29 cellular contexts compared by ENCODE assay signal in genomic region chr9:127181595-127182190, GRCh38. TPM values are rescaled to one million over a fixed set of nuclear protein-coding genes. Genes with fewer than 3 reads are reported as not detected.
DNase-seq lines count a peak whose midpoint lies in the region; ATAC-seq, FAIRE-seq and TF ChIP-seq lines count a peak whose summit lies in the region.
"Had no signal": no experiment of that assay in that cellular context is flagged by ENCODE, and none has a peak within 500 bp of the region (broad histone marks: within the 10 kb centered on the region; RNA-seq: fewer than 3 reads in every experiment).

No MANE protein-coding gene starts in this region.

- intact Hi-C loops in natural killer cell (cut with micrococcal nuclease): no loop called here
- intact Hi-C loops in posterior vena cava (cut with DNase I): no loop called here
- intact Hi-C loops in activated CD4-positive, alpha-beta T cell treated with anti-CD3 and anti-CD28 coated beads for 36 hours (cut with DNase I, micrococcal nuclease): no loop called here

- H3K27me3 Mint-ChIP-seq in natural killer cell treated with Interleukin-12 subunit alpha and Interleukin-12 subunit beta and Interleukin-15 and Interleukin-18, amount 100 ng/mL, for 72 hours: no peaks in the 10 kb centered on the region
- peaks cover 0 to 2% of the 10 kb centered on the region in 2 donors for H3K27me3 Mint-ChIP-seq in natural killer cell (ENCODE audit: low read depth in 2 of 2)
- no peaks in the 10 kb centered on the region for H3K27me3 Mint-ChIP-seq in activated CD4-positive, alpha-beta T cell treated with anti-CD3 and anti-CD28 coated beads for 36 hours
- H3K27me3 Mint-ChIP-seq: activated naive CD8-positive, alpha-beta T cell treated with anti-CD3 and anti-CD28 coated beads for 36 hours; central memory CD8-positive, alpha-beta T cell; stimulated activated naive CD8-positive, alpha-beta T cell treated with anti-CD3 and anti-CD28 coated beads, Interleukin-15, Interleukin-2, amounts not matched to agents 100 ng/mL and 50 ng/mL, for 24 hours; T-helper 17 cell had no signal

- peak; percentile 26 for DNase-seq in natural killer cell treated with Interleukin-12 subunit alpha and Interleukin-12 subunit beta and Interleukin-15 and Interleukin-18, amount 100 ng/mL, for 72 hours (ENCODE audit: low spot score)
- no peak for DNase-seq in natural killer cell
- peak; percentile 59 for DNase-seq in coronary artery (ENCODE audit: low spot score)
- DNase-seq in posterior vena cava (ENCODE audit: low spot score): peak; percentile 29
- no peak for DNase-seq in NCI-H187 (lab: John Stamatoyannopoulos, UW)
- no peak for DNase-seq in GM12892 (ENCODE audit: insufficient read length)
- DNase-seq in activated CD4-positive, alpha-beta T cell treated with anti-CD3 and anti-CD28 coated beads for 36 hours: no peak
- DNase-seq: activated CD4-positive, alpha-beta T cell treated with anti-CD3 and anti-CD28 coated beads for 4 hours; activated naive CD8-positive, alpha-beta T cell treated with anti-CD3 and anti-CD28 coated beads for 36 hours; COR-L47; dermis blood vessel endothelial cell; DMS79; GDM1; hypothalamus; immature natural killer cell; NCI-H1092; NCI-H187 treated with DMSO at 0.1 percent for 48 hours; nucleus accumbens; SK-N-SH; T-helper 17 cell had no signal

- POLR2A ChIA-PET in activated CD4-positive, alpha-beta T cell treated with anti-CD3 and anti-CD28 coated beads for 36 hours (lab: Charles Lee): no interaction called here

- no peak for FAIRE-seq in GM12892 (lab: Jason Lieb, UNC)
- FAIRE-seq: GM19239, H54 had no signal

- H3K4me3 Mint-ChIP-seq in natural killer cell treated with Interleukin-12 subunit alpha and Interleukin-12 subunit beta and Interleukin-15 and Interleukin-18, amount 100 ng/mL, for 72 hours: no peak overlapping the region
- no peak overlapping the region for H3K4me3 Mint-ChIP-seq in natural killer cell
- no peak overlapping the region for H3K4me3 Mint-ChIP-seq in activated CD4-positive, alpha-beta T cell treated with anti-CD3 and anti-CD28 coated beads for 36 hours
- H3K4me3 Mint-ChIP-seq: activated naive CD8-positive, alpha-beta T cell treated with anti-CD3 and anti-CD28 coated beads for 36 hours; activated T-helper 1 cell treated with anti-CD3 and anti-CD28 coated beads, Interleukin-12 subunit alpha, Interleukin-12 subunit beta, Interleukin-2, Interleukin-4 antibody, amounts not matched to agents 30 ng/mL and 10 ng/mL and 1 ng/mL, durations not matched to agents 14 hours and 24 hours and 36 hours; central memory CD8-positive, alpha-beta T cell; immature natural killer cell; stimulated activated naive CD8-positive, alpha-beta T cell treated with anti-CD3 and anti-CD28 coated beads, Interleukin-15, Interleukin-2, amounts not matched to agents 100 ng/mL and 50 ng/mL, for 24 hours; T-helper 17 cell had no signal

- H3K9me3 Mint-ChIP-seq in natural killer cell treated with Interleukin-12 subunit alpha and Interleukin-12 subunit beta and Interleukin-15 and Interleukin-18, amount 100 ng/mL, for 72 hours: no peaks in the 10 kb centered on the region
- H3K9me3 Mint-ChIP-seq in natural killer cell: no peaks in the 10 kb centered on the region
- H3K9me3 Mint-ChIP-seq in activated CD4-positive, alpha-beta T cell treated with anti-CD3 and anti-CD28 coated beads for 36 hours (ENCODE audit: low read depth): no peaks in the 10 kb centered on the region
- H3K9me3 Mint-ChIP-seq: activated naive CD8-positive, alpha-beta T cell treated with anti-CD3 and anti-CD28 coated beads for 36 hours; activated T-helper 1 cell treated with anti-CD3 and anti-CD28 coated beads, Interleukin-12 subunit alpha, Interleukin-12 subunit beta, Interleukin-2, Interleukin-4 antibody, amounts not matched to agents 30 ng/mL and 10 ng/mL and 1 ng/mL, durations not matched to agents 14 hours and 24 hours and 36 hours; central memory CD8-positive, alpha-beta T cell; immature natural killer cell; stimulated activated naive CD8-positive, alpha-beta T cell treated with anti-CD3 and anti-CD28 coated beads, Interleukin-15, Interleukin-2, amounts not matched to agents 100 ng/mL and 50 ng/mL, for 24 hours had no signal

- ATAC-seq in natural killer cell treated with Interleukin-12 subunit alpha and Interleukin-12 subunit beta and Interleukin-15 and Interleukin-18, amount 100 ng/mL, for 72 hours: no peak
- ATAC-seq in natural killer cell: no peak
- ATAC-seq in activated CD4-positive, alpha-beta T cell treated with anti-CD3 and anti-CD28 coated beads for 36 hours: no peak
- ATAC-seq: gastrocnemius medialis, left lung, T-helper 17 cell had no signal

- H3K4me3 ChIP-seq in coronary artery: no peak overlapping the region
- H3K4me3 ChIP-seq: gastrocnemius medialis, left lung, skin epidermis, tibial artery had no signal

- no peak overlapping the region for H3K27ac ChIP-seq in coronary artery
- H3K27ac ChIP-seq: gastrocnemius medialis, left lung, skin epidermis, tibial artery had no signal

- CTCF ChIA-PET in activated CD4-positive, alpha-beta T cell treated with anti-CD3 and anti-CD28 coated beads for 36 hours (lab: Charles Lee): no interaction called here

- no peaks in the 10 kb centered on the region for H3K36me3 Mint-ChIP-seq in natural killer cell treated with Interleukin-12 subunit alpha and Interleukin-12 subunit beta and Interleukin-15 and Interleukin-18, amount 100 ng/mL, for 72 hours
- H3K36me3 Mint-ChIP-seq in natural killer cell: no peaks in the 10 kb centered on the region
- H3K36me3 Mint-ChIP-seq in activated CD4-positive, alpha-beta T cell treated with anti-CD3 and anti-CD28 coated beads for 36 hours (ENCODE audit: low read depth): no peaks in the 10 kb centered on the region
- H3K36me3 Mint-ChIP-seq: activated naive CD8-positive, alpha-beta T cell treated with anti-CD3 and anti-CD28 coated beads for 36 hours had no signal

- H3K27ac Mint-ChIP-seq in natural killer cell treated with Interleukin-12 subunit alpha and Interleukin-12 subunit beta and Interleukin-15 and Interleukin-18, amount 100 ng/mL, for 72 hours: no peak overlapping the region
- H3K27ac Mint-ChIP-seq in natural killer cell: no peak overlapping the region
- H3K27ac Mint-ChIP-seq in activated CD4-positive, alpha-beta T cell treated with anti-CD3 and anti-CD28 coated beads for 36 hours: no peak overlapping the region
- H3K27ac Mint-ChIP-seq: activated naive CD8-positive, alpha-beta T cell treated with anti-CD3 and anti-CD28 coated beads for 36 hours; activated T-helper 1 cell treated with anti-CD3 and anti-CD28 coated beads, Interleukin-12 subunit alpha, Interleukin-12 subunit beta, Interleukin-2, Interleukin-4 antibody, amounts not matched to agents 30 ng/mL and 10 ng/mL and 1 ng/mL, durations not matched to agents 14 hours and 24 hours and 36 hours; immature natural killer cell; stimulated activated naive CD8-positive, alpha-beta T cell treated with anti-CD3 and anti-CD28 coated beads, Interleukin-15, Interleukin-2, amounts not matched to agents 100 ng/mL and 50 ng/mL, for 24 hours had no signal

- TF ChIP-seq CTCF in natural killer cell (IDR thresholded peaks at IDR 0.05): no peak
- TF ChIP-seq CTCF in coronary artery (IDR thresholded peaks at IDR 0.05): no peak

- no peaks in the 10 kb centered on the region for H3K4me1 Mint-ChIP-seq in natural killer cell treated with Interleukin-12 subunit alpha and Interleukin-12 subunit beta and Interleukin-15 and Interleukin-18, amount 100 ng/mL, for 72 hours (ENCODE audit: low read depth in 2 of 2)
- H3K4me1 Mint-ChIP-seq in natural killer cell: no peaks in the 10 kb centered on the region
- no peaks in the 10 kb centered on the region for H3K4me1 Mint-ChIP-seq in activated CD4-positive, alpha-beta T cell treated with anti-CD3 and anti-CD28 coated beads for 36 hours
- H3K4me1 Mint-ChIP-seq: activated naive CD8-positive, alpha-beta T cell treated with anti-CD3 and anti-CD28 coated beads for 36 hours; central memory CD8-positive, alpha-beta T cell; immature natural killer cell; T-helper 17 cell had no signal

- no peak for TF ChIP-seq POLR2A in GM12892 (IDR thresholded peaks at IDR 0.05; ENCODE audit: low read depth, low read length)

RNA-seq across cellular contexts. Expression of gene ANGPTL2, which starts 59.3 kb away (rescaled TPM):
- total RNA-seq in natural killer cell treated with Interleukin-12 subunit alpha and Interleukin-12 subunit beta and Interleukin-15 and Interleukin-18, amount 100 ng/mL, for 72 hours: not detected
- not detected for total RNA-seq in natural killer cell
- 10 to 100 TPM; 45.7 to 55.9 TPM for total RNA-seq in posterior vena cava
- polyA plus RNA-seq in GM12892 (2012; ENCODE audit: missing spikeins): 0.11 TPM
- not detected for total RNA-seq in activated CD4-positive, alpha-beta T cell treated with anti-CD3 and anti-CD28 coated beads for 36 hours
- total RNA-seq: activated naive CD8-positive, alpha-beta T cell treated with anti-CD3 and anti-CD28 coated beads for 36 hours; activated T-helper 1 cell treated with anti-CD3 and anti-CD28 coated beads, Interleukin-12 subunit alpha, Interleukin-12 subunit beta, Interleukin-2, Interleukin-4 antibody, amounts not matched to agents 30 ng/mL and 10 ng/mL and 1 ng/mL, durations not matched to agents 14 hours and 24 hours and 36 hours had no signal
- polyA plus RNA-seq: immature natural killer cell had no signal

Comparison
In these comparisons a context has a peak if more than half of its experiments do, and no peak if none do; other contexts are left out.
1. DNase-seq: peak in natural killer cell treated with Interleukin-12 subunit alpha and Interleukin-12 subunit beta and Interleukin-15 and Interleukin-18, amount 100 ng/mL, for 72 hours (single experiment), coronary artery (single experiment) and posterior vena cava (single experiment); none in natural killer cell (single experiment), NCI-H187 (0 of 2), GM12892 (single experiment) and activated CD4-positive, alpha-beta T cell treated with anti-CD3 and anti-CD28 coated beads for 36 hours (single experiment).
2. RNA of gene ANGPTL2, which starts 59.3 kb away (total RNA-seq): 45.7 to 55.9 TPM in posterior vena cava; not detected in activated CD4-positive, alpha-beta T cell treated with anti-CD3 and anti-CD28 coated beads for 36 hours, not detected in natural killer cell treated with Interleukin-12 subunit alpha and Interleukin-12 subunit beta and Interleukin-15 and Interleukin-18, amount 100 ng/mL, for 72 hours and not detected in natural killer cell; every median in the first group is over 10 times any median in the second.